8 cellular contexts compared by ENCODE assay signal in the genomic region with DNA sequence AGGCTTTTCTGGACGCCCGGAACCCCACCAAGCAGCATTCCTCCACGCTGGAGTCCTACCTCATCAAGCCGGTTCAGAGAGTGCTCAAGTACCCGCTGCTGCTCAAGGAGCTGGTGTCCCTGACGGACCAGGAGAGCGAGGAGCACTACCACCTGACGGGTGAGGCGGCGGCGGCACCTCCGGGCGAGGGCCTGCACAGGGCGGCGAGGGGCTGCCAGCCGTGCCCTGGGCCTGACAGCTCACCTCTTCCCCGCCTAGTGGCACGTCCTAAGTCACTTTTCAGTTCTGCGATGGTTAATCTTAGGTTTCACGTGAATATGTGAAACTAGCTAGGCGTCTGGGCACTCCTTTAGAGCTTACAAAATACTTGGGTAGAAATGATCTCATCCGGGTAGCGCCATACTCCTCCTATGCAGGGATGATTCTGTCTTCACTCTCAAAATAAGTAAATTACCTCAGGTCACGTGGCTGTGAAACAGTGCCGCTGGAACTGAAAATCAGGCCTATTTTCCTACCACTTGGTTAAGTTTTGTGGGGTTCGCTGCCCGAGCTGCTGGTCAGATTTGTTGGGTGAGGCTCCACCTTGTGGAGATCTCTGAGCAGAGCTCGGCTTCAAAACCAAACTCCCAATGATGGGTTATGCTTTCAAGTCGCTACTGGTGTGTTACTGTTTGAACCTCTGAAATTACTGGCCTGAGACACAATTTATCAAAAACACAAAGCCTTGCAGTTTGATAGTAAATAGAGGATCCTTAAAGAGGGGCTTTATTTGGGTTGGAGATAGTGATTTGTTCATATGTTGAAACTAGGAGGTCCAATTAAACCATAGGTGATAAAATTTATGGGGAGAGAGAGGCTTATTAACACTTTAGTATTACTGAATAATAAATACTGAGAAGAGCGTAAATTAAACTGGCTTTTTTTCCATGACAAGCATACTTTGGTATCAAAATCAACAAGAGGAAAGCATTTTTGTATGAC. TPM values are rescaled to one million over a fixed set of nuclear protein-coding genes. Genes with fewer than 3 reads are reported as not detected.
DNase-seq lines count a peak whose midpoint lies in the region; ATAC-seq, FAIRE-seq and TF ChIP-seq lines count a peak whose summit lies in the region.

No MANE protein-coding gene starts in this region.

- ATAC-seq in Right ventricle myocardium superior (ENCODE audit: poor library complexity) = peak; percentile 48

- H3K4me3 ChIP-seq in ACC112 (ENCODE audit: low read depth, low read length) (no peak overlapping the region), prostate gland (no peak overlapping the region)

- intact Hi-C loops in Right ventricle myocardium superior (cut with DNase I) = no loop called here
- intact Hi-C loops in prostate gland (cut with DNase I) = loop anchor here (1.0 to 10.0 kb wide), 3 partner anchors 71 to 384 kb away; no protein-coding TSS in a partner anchor

- peaks cover 10% of the 10 kb centered on the region for H3K4me1 ChIP-seq in ACC112 (ENCODE audit: control insufficient read depth, insufficient read depth, low read length, unreplicated experiment)
- H3K4me1 ChIP-seq in prostate gland (replicated peaks) = no peaks in the 10 kb centered on the region

- H3K27ac ChIP-seq in ACC112 (ENCODE audit: low read depth, low read length) (peak overlapping the region; percentile 53), prostate gland (peak overlapping the region; percentile 6 to 8)

- TF ChIP-seq POLR2A in prostate gland (IDR thresholded peaks at IDR 0.05) = no peak

- peaks cover 21% of the 10 kb centered on the region for H3K36me3 ChIP-seq in ACC112 (ENCODE audit: insufficient read depth, low read length)
- no peaks in the 10 kb centered on the region for H3K36me3 ChIP-seq in prostate gland

- 66% methylated on average over 30 of the region's 30 CpGs for WGBS in prostate gland

- DNase-seq in HTR-8/SVneo (ENCODE audit: insufficient read length, low spot score) = peak; percentile 51
- peak; percentile 31 to 42 for DNase-seq in activated T-cell treated with anti-CD3 and anti-CD28 coated beads, Interleukin-2, amount 50 U/mL, for 48 hours
- no peak for DNase-seq in Right ventricle myocardium superior
- peak; percentile 59 for DNase-seq in prostate gland (ENCODE audit: low spot score)
- no peak for DNase-seq in DMS79 (lab: John Stamatoyannopoulos, UW)
- DNase-seq in NCI-H2029 treated with DMSO at 0.1 percent for 48 hours (lab: John Stamatoyannopoulos, UW) = no peak

- no peaks in the 10 kb centered on the region for H3K9me3 ChIP-seq in prostate gland

- TF ChIP-seq CTCF in GM12872 (IDR thresholded peaks at IDR 0.05; ENCODE audit: insufficient read depth, low read depth, low read length) = peak; percentile 73
- peak; percentile 48 to 80 (median 76) for TF ChIP-seq CTCF in prostate gland (IDR thresholded peaks at IDR 0.05)

- no peak overlapping the region for H2AFZ ChIP-seq in ACC112 (ENCODE audit: low read length, unreplicated experiment)

- no peak for FAIRE-seq in HTR-8/SVneo (lab: Jason Lieb, UNC)

- H3K79me2 ChIP-seq in ACC112 (ENCODE audit: control insufficient read depth, insufficient read depth, low read length, unreplicated experiment) = no peaks in the 10 kb centered on the region

- H3K27me3 ChIP-seq in ACC112 (ENCODE audit: insufficient read depth, low read length) (no peaks in the 10 kb centered on the region), prostate gland (replicated peaks; ENCODE audit: insufficient read depth) (no peaks in the 10 kb centered on the region)

RNA-seq across cellular contexts. Expression of gene CLDN20, which starts 15.5 kb away (rescaled TPM):
- total RNA-seq in Right ventricle myocardium superior (not detected), prostate gland (not detected)

Comparison
In these comparisons a context has a peak if more than half of its experiments do, and no peak if none do; other contexts are left out.
1. DNase-seq: peak in HTR-8/SVneo (single experiment), activated T-cell treated with anti-CD3 and anti-CD28 coated beads, Interleukin-2, amount 50 U/mL, for 48 hours (2 of 2) and prostate gland (single experiment); none in Right ventricle myocardium superior (single experiment), DMS79 (single experiment) and NCI-H2029 treated with DMSO at 0.1 percent for 48 hours (single experiment).